25 cellular contexts compared by ENCODE assay signal in genomic region chr3:13601692-13602080, GRCh38. TPM values are rescaled to one million over a fixed set of nuclear protein-coding genes. Genes with fewer than 3 reads are reported as not detected.
DNase-seq lines count a peak whose midpoint lies in the region; TF ChIP-seq lines count a peak whose summit lies in the region.
"Had no signal": no experiment of that assay in that cellular context is flagged by ENCODE, and none has a peak within 500 bp of the region (broad histone marks: within the 10 kb centered on the region; RNA-seq: fewer than 3 reads in every experiment).

No MANE protein-coding gene starts in this region.

- no peak overlapping the region for H3K27ac ChIP-seq in breast epithelium
- H3K27ac ChIP-seq in parathyroid adenoma, result no peak overlapping the region
- H3K27ac ChIP-seq in endodermal cell (ENCODE audit: low read depth, low read length), result no peak overlapping the region
- H3K27ac ChIP-seq: 22Rv1, BLaER1, KMS-11 had no signal

- no peaks in the 10 kb centered on the region for H3K36me3 ChIP-seq in breast epithelium
- no peaks in the 10 kb centered on the region for H3K36me3 ChIP-seq in parathyroid adenoma (ENCODE audit: control insufficient read depth, insufficient read depth, low read length)
- no peaks in the 10 kb centered on the region for H3K36me3 ChIP-seq in endodermal cell (ENCODE audit: control insufficient read depth, insufficient read depth, low read length)
- H3K36me3 ChIP-seq: BLaER1 had no signal

- H3K9ac ChIP-seq in parathyroid adenoma, result no peak overlapping the region
- no peak overlapping the region for H3K9ac ChIP-seq in endodermal cell (ENCODE audit: extremely low read depth, low read length, poor library complexity, severe bottlenecking)
- H3K9ac ChIP-seq: BLaER1, KMS-11 had no signal

- H3K79me2 ChIP-seq in parathyroid adenoma, result no peaks in the 10 kb centered on the region

- H3K9me3 ChIP-seq in breast epithelium (no peaks in the 10 kb centered on the region), parathyroid adenoma (ENCODE audit: control insufficient read depth, low read length) (no peaks in the 10 kb centered on the region), endodermal cell (ENCODE audit: control insufficient read depth, low read length) (no peaks in the 10 kb centered on the region)
- H3K9me3 ChIP-seq: BLaER1, Caco-2 had no signal

- H3K4me2 ChIP-seq in parathyroid adenoma (ENCODE audit: low read length), result no peak overlapping the region
- H3K4me2 ChIP-seq: BLaER1, GM23338, KMS-11 had no signal

- H3K27me3 ChIP-seq in breast epithelium (no peaks in the 10 kb centered on the region), parathyroid adenoma (ENCODE audit: control insufficient read depth, insufficient read depth, low read length) (no peaks in the 10 kb centered on the region), endodermal cell (ENCODE audit: control insufficient read depth, insufficient read depth, low read length, poor library complexity, severe bottlenecking) (no peaks in the 10 kb centered on the region)
- H3K27me3 ChIP-seq: BLaER1 had no signal

- H3K4me1 Mint-ChIP-seq in MCF 10A (ENCODE audit: insufficient read depth, unreplicated experiment) (peaks cover 36% of the 10 kb centered on the region), endodermal cell (peaks cover 37% of the 10 kb centered on the region)
- no peaks in the 10 kb centered on the region for H3K4me1 Mint-ChIP-seq in activated naive CD8-positive, alpha-beta T cell treated with anti-CD3 and anti-CD28 coated beads for 36 hours
- H3K4me1 Mint-ChIP-seq: CD4-positive, alpha-beta memory T cell had no signal

- intact Hi-C loops in MCF 10A (cut with micrococcal nuclease) (loop anchor here (1.0 to 5.0 kb wide), 2 partner anchors 47 to 59 kb away; no protein-coding TSS in a partner anchor), breast epithelium (cut with DNase I; ENCODE audit: low total_unique reads) (no loop called here)

- H2AFZ ChIP-seq in parathyroid adenoma, result peak overlapping the region; percentile 42
- H2AFZ ChIP-seq: GM23338 had no signal

- POLR2A ChIA-PET in MCF 10A (lab: Yijun Ruan, JAX), result no interaction called here

- CTCF ChIA-PET in MCF 10A (lab: Yijun Ruan, JAX), result interaction anchor here (1.2 kb wide), 1 partner anchor 22 kb away, joined by 3 read pairs; no protein-coding TSS in a partner anchor

- H3K9me3 Mint-ChIP-seq in MCF 10A (ENCODE audit: unreplicated experiment), result no peaks in the 10 kb centered on the region
- no peaks in the 10 kb centered on the region for H3K9me3 Mint-ChIP-seq in activated naive CD8-positive, alpha-beta T cell treated with anti-CD3 and anti-CD28 coated beads for 36 hours
- no peaks in the 10 kb centered on the region for H3K9me3 Mint-ChIP-seq in endodermal cell
- H3K9me3 Mint-ChIP-seq: GM23338 had no signal

- H3K36me3 Mint-ChIP-seq in MCF 10A (ENCODE audit: insufficient read depth, unreplicated experiment) (no peaks in the 10 kb centered on the region), endodermal cell (ENCODE audit: low read depth) (no peaks in the 10 kb centered on the region)
- peaks cover 1% of the 10 kb centered on the region for H3K36me3 Mint-ChIP-seq in activated naive CD8-positive, alpha-beta T cell treated with anti-CD3 and anti-CD28 coated beads for 36 hours
- H3K36me3 Mint-ChIP-seq: CD4-positive, alpha-beta memory T cell had no signal

- H3K4me3 ChIP-seq in breast epithelium (no peak overlapping the region), epithelial cell of esophagus (ENCODE audit: low read length) (no peak overlapping the region), parathyroid adenoma (ENCODE audit: low read depth, low read length) (no peak overlapping the region), endodermal cell (ENCODE audit: low read length) (no peak overlapping the region)
- H3K4me3 ChIP-seq: BLaER1, GM12878, GM23338 had no signal

- no TSS peak for BruUV-seq in MCF 10A (replicated peaks; lab: Mats Ljungman, UMichigan)

- no peaks in the 10 kb centered on the region for H3K4me1 ChIP-seq in breast epithelium
- peaks cover 33% of the 10 kb centered on the region for H3K4me1 ChIP-seq in parathyroid adenoma
- H3K4me1 ChIP-seq in endodermal cell (ENCODE audit: control insufficient read depth, insufficient read depth, low read length), result peaks cover 15% of the 10 kb centered on the region

- peak overlapping the region; percentile 95 for H3K27ac Mint-ChIP-seq in MCF 10A (ENCODE audit: low read depth, unreplicated experiment)
- no peak overlapping the region for H3K27ac Mint-ChIP-seq in activated naive CD8-positive, alpha-beta T cell treated with anti-CD3 and anti-CD28 coated beads for 36 hours
- no peak overlapping the region for H3K27ac Mint-ChIP-seq in endodermal cell
- H3K27ac Mint-ChIP-seq: GM23338 had no signal

- DNase-seq in MCF 10A (ENCODE audit: unreplicated experiment) (no peak), breast epithelium (ENCODE audit: low spot score in 2 of 2) (no peak), epithelial cell of esophagus (ENCODE audit: low read depth) (peak; percentile 52), endodermal cell (no peak), dedifferentiated amniotic fluid mesenchymal stem cell (ENCODE audit: extremely low spot score) (no peak), NCI-H82 treated with DMSO at 0.1 percent for 48 hours (lab: John Stamatoyannopoulos, UW; ENCODE audit: unreplicated experiment) (no peak)
- DNase-seq in activated naive CD8-positive, alpha-beta T cell treated with anti-CD3 and anti-CD28 coated beads for 36 hours, result no peak
- DNase-seq: ACHN; Caco-2; CD4-positive, alpha-beta memory T cell; DMS 273 treated with DMSO at 0.1 percent for 48 hours; DND-41; HCEC 1CT; NCI-H1105; NCI-H146; NCI-H2029; NCI-H510A treated with DMSO at 0.1 percent for 48 hours; NCI-H748 treated with DMSO at 0.1 percent for 48 hours; Right ventricle myocardium superior had no signal

- no peak for TF ChIP-seq CTCF in MCF 10A (IDR thresholded peaks at IDR 0.05; ENCODE audit: unreplicated experiment)
- no peak for TF ChIP-seq CTCF in breast epithelium (IDR thresholded peaks at IDR 0.05)
- TF ChIP-seq CTCF in epithelial cell of esophagus (IDR thresholded peaks at IDR 0.05; ENCODE audit: insufficient read depth, low read depth, low read length, missing control alignments), result no peak
- TF ChIP-seq CTCF in parathyroid adenoma (IDR thresholded peaks at IDR 0.05), result no peak
- TF ChIP-seq CTCF in endodermal cell (conservative IDR thresholded peaks at IDR 0.05), result no peak

- no peak for TF ChIP-seq POLR2A in breast epithelium (IDR thresholded peaks at IDR 0.05)

- H3K27me3 Mint-ChIP-seq in MCF 10A (ENCODE audit: insufficient read depth, unreplicated experiment) (no peaks in the 10 kb centered on the region), endodermal cell (ENCODE audit: insufficient read depth) (no peaks in the 10 kb centered on the region)
- no peaks in the 10 kb centered on the region for H3K27me3 Mint-ChIP-seq in activated naive CD8-positive, alpha-beta T cell treated with anti-CD3 and anti-CD28 coated beads for 36 hours

- H3K4me3 Mint-ChIP-seq in MCF 10A (ENCODE audit: unreplicated experiment) (no peak overlapping the region), endodermal cell (no peak overlapping the region)
- H3K4me3 Mint-ChIP-seq in activated naive CD8-positive, alpha-beta T cell treated with anti-CD3 and anti-CD28 coated beads for 36 hours, result no peak overlapping the region
- H3K4me3 Mint-ChIP-seq: CD4-positive, alpha-beta memory T cell; GM23338 had no signal

RNA-seq across cellular contexts. Expression of gene FBLN2, which starts 52.8 kb away (rescaled TPM):
- not detected in 2 replicates for total RNA-seq in MCF 10A (2022)
- 100 to 1,000 TPM in 1 of 3 donors, 10 to 100 TPM in 2; 43.5 to 663 (median 81.3) TPM for total RNA-seq in breast epithelium
- 1 to 10 TPM; 1.9 to 3.1 TPM for total RNA-seq in activated naive CD8-positive, alpha-beta T cell treated with anti-CD3 and anti-CD28 coated beads for 36 hours
- total RNA-seq in endodermal cell, result 100 to 1,000 TPM in 1 of 2 donors, 10 to 100 TPM in 1; 86.1 to 136 TPM
- polyA plus RNA-seq in endodermal cell (2013, experiment 1 of 2), result 68.2 TPM
- 78.4 TPM for polyA plus RNA-seq in endodermal cell (2013, experiment 2 of 2)
- total RNA-seq: CD4-positive, alpha-beta memory T cell had no signal
- polyA plus RNA-seq: CD4-positive, alpha-beta memory T cell had no signal

Comparison
In these comparisons a context has a peak if more than half of its experiments do, and no peak if none do; other contexts are left out.
1. RNA of gene FBLN2, which starts 52.8 kb away (total RNA-seq): 86.1 to 136 TPM in endodermal cell and 43.5 to 663 TPM in breast epithelium; 1.9 to 3.1 TPM in activated naive CD8-positive, alpha-beta T cell treated with anti-CD3 and anti-CD28 coated beads for 36 hours and not detected in MCF 10A; every median in the first group is over 10 times any median in the second.